29 cellular contexts compared by ENCODE assay signal in the genomic region with DNA sequence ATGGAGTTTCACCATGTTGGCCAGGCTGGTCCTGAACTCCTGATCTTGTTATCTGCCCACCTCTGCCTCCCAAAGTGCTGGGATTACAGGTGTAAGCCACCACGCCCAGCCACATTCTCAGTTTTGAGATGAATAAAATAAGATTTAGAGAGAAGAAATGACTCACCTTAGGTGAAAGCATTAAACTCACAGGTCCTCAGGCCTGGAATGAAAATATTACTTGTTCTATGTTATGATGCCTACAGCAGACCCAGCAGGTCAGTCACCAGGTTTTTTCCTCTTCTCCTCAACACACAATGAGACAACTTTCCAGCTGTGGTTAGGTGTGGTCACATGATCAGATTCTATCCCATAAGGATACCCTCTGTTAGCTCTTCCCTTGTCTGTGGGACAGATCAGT.
DNase-seq lines count a peak whose midpoint lies in the region; ATAC-seq, FAIRE-seq and TF ChIP-seq lines count a peak whose summit lies in the region.
"Had no signal": no experiment of that assay in that cellular context is flagged by ENCODE, and none has a peak within 500 bp of the region (broad histone marks: within the 10 kb centered on the region; RNA-seq: fewer than 3 reads in every experiment).

No MANE protein-coding gene starts in this region.

- H3K27me3 ChIP-seq in K562 (ENCODE audit: control insufficient read depth in 2 of 2, insufficient read depth in 2 of 2, low read length in 2 of 2) (peaks cover 0 to 15% of the 10 kb centered on the region in 2 experiments; a peak in 2 of 5 replicates), pancreas (no peaks in the 10 kb centered on the region), Karpas-422 (ENCODE audit: low read length) (no peaks in the 10 kb centered on the region)
- H3K27me3 ChIP-seq: BLaER1 had no signal

- no peaks in the 10 kb centered on the region for H3K36me3 ChIP-seq in K562 (ENCODE audit: control insufficient read depth, insufficient read depth, low read length)
- H3K36me3 ChIP-seq in pancreas, result no peaks in the 10 kb centered on the region
- no peaks in the 10 kb centered on the region for H3K36me3 ChIP-seq in Karpas-422 (ENCODE audit: insufficient read depth, low read length)
- H3K36me3 ChIP-seq: BE2C, BLaER1 had no signal

- H3K4me3 Mint-ChIP-seq in activated T-helper 17 cell treated with anti-CD3 and anti-CD28 coated beads, Interleukin-2, amount 50 U/mL, for 72 hours, result no peak overlapping the region
- H3K4me3 Mint-ChIP-seq: CD14-positive monocyte; CD4-positive, alpha-beta memory T cell; CD4-positive, CD25-positive, alpha-beta regulatory T cell; CD8-positive, alpha-beta memory T cell had no signal

- intact Hi-C loops in K562 (cut with micrococcal nuclease) (no loop called here), posterior vena cava (cut with DNase I) (no loop called here), pancreas (cut with DNase I) (no loop called here)

- no peak overlapping the region for H3K4me2 ChIP-seq in K562 (ENCODE audit: insufficient read depth, low read length)
- H3K4me2 ChIP-seq in Karpas-422 (ENCODE audit: low read depth, low read length, poor library complexity, severe bottlenecking), result no peak overlapping the region
- H3K4me2 ChIP-seq: BLaER1 had no signal

- no peaks in the 10 kb centered on the region for H3K9me1 ChIP-seq in K562 (ENCODE audit: control insufficient read depth, insufficient read depth, low read length)

- CTCF ChIA-PET in K562 (lab: Yijun Ruan, JAX; ENCODE audit: low intra/inter-chr PET ratio), result no interaction called here

- no TSS peak for BruUV-seq in K562 (replicated peaks; lab: Mats Ljungman, UMichigan)

- no peak overlapping the region for H3K27ac Mint-ChIP-seq in activated T-helper 17 cell treated with anti-CD3 and anti-CD28 coated beads, Interleukin-2, amount 50 U/mL, for 72 hours
- H3K27ac Mint-ChIP-seq: CD14-positive monocyte; CD4-positive, alpha-beta memory T cell; CD4-positive, CD25-positive, alpha-beta regulatory T cell; CD8-positive, alpha-beta memory T cell had no signal

- H3K27me3 Mint-ChIP-seq in activated T-helper 17 cell treated with anti-CD3 and anti-CD28 coated beads, Interleukin-2, amount 50 U/mL, for 72 hours, result no peaks in the 10 kb centered on the region

- TF ChIP-seq RAD21 in K562 (CRISPR knock-in tag; conservative IDR thresholded peaks at IDR 0.05 in 1 of 2, IDR thresholded peaks at IDR 0.05 in 1 of 2), result no peak

- ATAC-seq in activated T-helper 17 cell treated with anti-CD3 and anti-CD28 coated beads, Interleukin-2, amount 50 U/mL, for 72 hours (replicated peaks), result peak; percentile 48
- ATAC-seq in K562 (no peak), pancreas (no peak)
- ATAC-seq: GM12878 had no signal

- in situ Hi-C loops in K562 (cut with MboI), result no loop called here

- TF ChIP-seq CTCF in K562 (IDR thresholded peaks at IDR 0.05 in 2 of 3, conservative IDR thresholded peaks at IDR 0.05 in 1 of 3; ENCODE audit: insufficient read depth in 2 of 3, low read depth in 1 of 3, low read length in 3 of 3) (no peak), pancreas (IDR thresholded peaks at IDR 0.05) (no peak)

- H3K36me3 Mint-ChIP-seq in activated T-helper 17 cell treated with anti-CD3 and anti-CD28 coated beads, Interleukin-2, amount 50 U/mL, for 72 hours (ENCODE audit: low read depth), result peaks cover 6% of the 10 kb centered on the region
- H3K36me3 Mint-ChIP-seq: CD14-positive monocyte; CD4-positive, alpha-beta memory T cell; CD4-positive, CD25-positive, alpha-beta regulatory T cell; CD8-positive, alpha-beta memory T cell had no signal

- H4K20me1 ChIP-seq in K562 (replicated peaks; ENCODE audit: control insufficient read depth, insufficient read depth, low read length) (no peaks in the 10 kb centered on the region), Karpas-422 (ENCODE audit: insufficient read depth, low read depth, low read length) (no peaks in the 10 kb centered on the region)
- H4K20me1 ChIP-seq: BLaER1 had no signal

- H3K79me2 ChIP-seq in K562 (ENCODE audit: control insufficient read depth, insufficient read depth, low read length), result no peaks in the 10 kb centered on the region
- H3K79me2 ChIP-seq in Karpas-422 (ENCODE audit: low read length), result no peaks in the 10 kb centered on the region

- TF ChIP-seq EP300 in K562 (IDR thresholded peaks at IDR 0.05; ENCODE audit: low read length), result no peak

- DNase-seq in activated CD4-positive, alpha-beta T cell treated with anti-CD3 and anti-CD28 coated beads for 48 hours, result peak; percentile 18
- no peak for DNase-seq in activated CD4-positive, alpha-beta T cell treated with anti-CD3 and anti-CD28 coated beads, Interleukin-2, amount 50 U/mL, for 48 hours
- DNase-seq in K562 (ENCODE audit: extremely low read depth in 1 of 4, low spot score in 3 of 4) (no peak), posterior vena cava (ENCODE audit: low spot score) (peak; percentile 16), pancreas (no peak), NCI-H226 (no peak), Karpas-422 (no peak)
- DNase-seq: 8988T; ACHN; BE2C; C1 segment of cervical spinal cord; CD4-positive, alpha-beta memory T cell; CD4-positive, CD25-positive, alpha-beta regulatory T cell; CD8-positive, alpha-beta memory T cell; COR-L47; DMS 273 treated with DMSO at 0.1 percent for 48 hours; DMS153; DMS53; DMS79; DND-41; EL; GDM1 had no signal

- H3K9me3 ChIP-seq in K562 (replicated peaks; ENCODE audit: control insufficient read depth, insufficient read depth, low read depth, low read length) (no peaks in the 10 kb centered on the region; the same call in 1 of the 2 replicates), pancreas (no peaks in the 10 kb centered on the region), Karpas-422 (ENCODE audit: low read length) (no peaks in the 10 kb centered on the region)
- H3K9me3 ChIP-seq: BE2C, BLaER1 had no signal

- H3K27ac ChIP-seq in K562 (ENCODE audit: extremely low read depth, low read depth, low read length) (no peak overlapping the region), pancreas (no peak overlapping the region), Karpas-422 (ENCODE audit: low read length) (no peak overlapping the region)
- H3K27ac ChIP-seq: BLaER1 had no signal

- no peaks in the 10 kb centered on the region; a peak in 2 of 5 replicates for H3K4me1 ChIP-seq in K562 (replicated peaks in 1 of 2; ENCODE audit: control insufficient read depth in 2 of 2, insufficient read depth in 2 of 2, low read length in 2 of 2)
- no peaks in the 10 kb centered on the region for H3K4me1 ChIP-seq in pancreas
- no peaks in the 10 kb centered on the region for H3K4me1 ChIP-seq in Karpas-422 (ENCODE audit: low read length)
- H3K4me1 ChIP-seq: BE2C, BLaER1 had no signal

- FAIRE-seq in K562 (lab: Jason Lieb, UNC), result no peak
- no peak for FAIRE-seq in pancreas (lab: Jason Lieb, UNC)
- FAIRE-seq: A204.1, GM12878, GM12892, GM18507 had no signal

- H3K4me3 ChIP-seq in K562, result no peak overlapping the region
- H3K4me3 ChIP-seq in pancreas, result no peak overlapping the region
- no peak overlapping the region for H3K4me3 ChIP-seq in Karpas-422 (ENCODE audit: low read length)
- H3K4me3 ChIP-seq: BLaER1, GM12878 had no signal

- peaks cover 4% of the 10 kb centered on the region for H3K9me3 Mint-ChIP-seq in activated T-helper 17 cell treated with anti-CD3 and anti-CD28 coated beads, Interleukin-2, amount 50 U/mL, for 72 hours

- POLR2A ChIA-PET in K562 (lab: Yijun Ruan, JAX), result no interaction called here

- H3K9ac ChIP-seq in K562 (ENCODE audit: insufficient read depth in 1 of 2, low read depth in 2 of 2, low read length in 2 of 2) (no peak overlapping the region), Karpas-422 (ENCODE audit: low read length) (no peak overlapping the region)
- H3K9ac ChIP-seq: BLaER1 had no signal

- H2AFZ ChIP-seq in K562 (ENCODE audit: low read depth, low read length) (no peak overlapping the region), Karpas-422 (ENCODE audit: low read length) (no peak overlapping the region)

- 33% methylated on average over 1 of the region's 1 CpG for WGBS in K562 (ENCODE audit: insufficient coverage, low coverage, missing lambda C conversion rate)
- WGBS in pancreas, 2 donors, result 90% methylated on average over 1 of the region's 1 CpG

- H3K4me1 Mint-ChIP-seq in activated T-helper 17 cell treated with anti-CD3 and anti-CD28 coated beads, Interleukin-2, amount 50 U/mL, for 72 hours, result peaks cover 10% of the 10 kb centered on the region
- H3K4me1 Mint-ChIP-seq: CD14-positive monocyte; CD8-positive, alpha-beta memory T cell had no signal

- H3K9me2 ChIP-seq in Karpas-422 (replicated peaks; ENCODE audit: insufficient read depth, low read length), result no peaks in the 10 kb centered on the region

- no peak for TF ChIP-seq POLR2A in K562 (conservative IDR thresholded peaks at IDR 0.05)

TF ChIP-seq in K562, 482 proteins besides CTCF, POLR2A, EP300 and RAD21:
- TF ChIP-seq, protein P1, sequence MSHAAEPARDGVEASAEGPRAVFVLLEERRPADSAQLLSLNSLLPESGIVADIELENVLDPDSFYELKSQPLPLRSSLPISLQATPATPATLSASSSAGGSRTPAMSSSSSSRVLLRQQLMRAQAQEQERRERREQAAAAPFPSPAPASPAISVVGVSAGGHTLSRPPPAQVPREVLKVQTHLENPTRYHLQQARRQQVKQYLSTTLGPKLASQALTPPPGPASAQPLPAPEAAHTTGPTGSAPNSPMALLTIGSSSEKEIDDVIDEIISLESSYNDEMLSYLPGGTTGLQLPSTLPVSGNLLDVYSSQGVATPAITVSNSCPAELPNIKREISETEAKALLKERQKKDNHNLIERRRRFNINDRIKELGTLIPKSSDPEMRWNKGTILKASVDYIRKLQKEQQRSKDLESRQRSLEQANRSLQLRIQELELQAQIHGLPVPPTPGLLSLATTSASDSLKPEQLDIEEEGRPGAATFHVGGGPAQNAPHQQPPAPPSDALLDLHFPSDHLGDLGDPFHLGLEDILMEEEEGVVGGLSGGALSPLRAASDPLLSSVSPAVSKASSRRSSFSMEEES (CRISPR knock-in tag; IDR thresholded peaks at IDR 0.05), result peak; percentile 81
- TF ChIP-seq BRD4 (IDR thresholded peaks at IDR 0.05), result no peak

Comparison
In these comparisons a context has a peak if more than half of its experiments do, and no peak if none do; other contexts are left out.
1. DNase-seq: peak in activated CD4-positive, alpha-beta T cell treated with anti-CD3 and anti-CD28 coated beads for 48 hours (single experiment) and posterior vena cava (single experiment); none in activated CD4-positive, alpha-beta T cell treated with anti-CD3 and anti-CD28 coated beads, Interleukin-2, amount 50 U/mL, for 48 hours (0 of 2), K562 (0 of 4), pancreas (0 of 6), NCI-H226 (single experiment) and Karpas-422 (single experiment).